In genomic region chr15:92664178-92664900, GRCh38 we compare ENCODE assay signal across 26 cellular contexts. TPM values are rescaled to one million over a fixed set of nuclear protein-coding genes. Genes with fewer than 3 reads are reported as not detected.
DNase-seq lines count a peak whose midpoint lies in the region; ATAC-seq and TF ChIP-seq lines count a peak whose summit lies in the region.
"Had no signal": no experiment of that assay in that cellular context is flagged by ENCODE, and none has a peak within 500 bp of the region (broad histone marks: within the 10 kb centered on the region; RNA-seq: fewer than 3 reads in every experiment).

No MANE protein-coding gene starts in this region.

- no peak for ATAC-seq in activated CD8-positive, alpha-beta memory T cell treated with anti-CD3 and anti-CD28 coated beads, Interleukin-2, amount 10 ng/mL, durations not matched to agents 7 days and 5 days
- ATAC-seq in HG02885 (IDR thresholded peaks at IDR 0.05; ENCODE audit: poor library complexity, unreplicated experiment): no peak
- no peak for ATAC-seq in GM18519 (IDR thresholded peaks at IDR 0.05; ENCODE audit: low FRiP score, unreplicated experiment)
- ATAC-seq: activated CD4-positive, CD25-positive, alpha-beta regulatory T cell treated with anti-CD3 and anti-CD28 coated beads, Interleukin-2, amount 50 U/mL, for 24 hours; stimulated activated memory B cell treated with anti-CD40 and anti-IgM and Interleukin-4, amounts not matched to agents 10 μg/mL and 1 μg/mL and 100 μg/mL, for 72 hours had no signal

- H2BK120ac ChIP-seq in mesenchymal stem cell (ENCODE audit: low read depth, low read length): peak overlapping the region; percentile 19

- H4K91ac ChIP-seq in mesenchymal stem cell (ENCODE audit: low read length): peak overlapping the region; percentile 68

- H3K79me1 ChIP-seq in mesenchymal stem cell (replicated peaks; ENCODE audit: low read length, poor library complexity, severe bottlenecking): no peaks in the 10 kb centered on the region

- no peak overlapping the region for H3K4me3 ChIP-seq in WERI-Rb-1 (ENCODE audit: low read depth, low read length)
- H3K4me3 ChIP-seq in mesenchymal stem cell (ENCODE audit: insufficient read depth in 1 of 2, low read depth in 1 of 2, low read length in 2 of 2): peak overlapping the region in 1 of 2 experiments; percentile 40
- H3K4me3 ChIP-seq in stomach smooth muscle (ENCODE audit: low read length in 2 of 2): peak overlapping the region in 1 of 2 donors; percentile 60

- 83% methylated on average over 12 of the region's 12 CpGs for WGBS in mesenchymal stem cell

- H3K36me3 ChIP-seq in WERI-Rb-1: no peaks in the 10 kb centered on the region
- no peaks in the 10 kb centered on the region for H3K36me3 ChIP-seq in mesenchymal stem cell (ENCODE audit: control insufficient read depth in 1 of 2, insufficient read depth in 2 of 2, low read depth in 1 of 2, low read length in 2 of 2)
- H3K36me3 ChIP-seq in stomach smooth muscle (ENCODE audit: control insufficient read depth in 2 of 2, insufficient read depth in 2 of 2, low read length in 2 of 2): no peaks in the 10 kb centered on the region
- H3K36me3 ChIP-seq: BE2C, neutrophil had no signal

- H3K27ac ChIP-seq in WERI-Rb-1: peak overlapping the region; percentile 69
- H3K27ac ChIP-seq in mesenchymal stem cell (ENCODE audit: low read length, poor library complexity, severe bottlenecking): no peak overlapping the region
- H3K27ac ChIP-seq in stomach smooth muscle (ENCODE audit: low read length): peak overlapping the region; percentile 62
- H3K27ac ChIP-seq: neutrophil had no signal

- TF ChIP-seq CTCF in WERI-Rb-1 (IDR thresholded peaks at IDR 0.05; ENCODE audit: low read depth, low read length): no peak

- H3K27me3 Mint-ChIP-seq in activated CD8-positive, alpha-beta memory T cell treated with anti-CD3 and anti-CD28 coated beads, Interleukin-2, amount 10 ng/mL, durations not matched to agents 7 days and 5 days: peaks cover 14% of the 10 kb centered on the region

- H3K36me3 Mint-ChIP-seq in activated CD8-positive, alpha-beta memory T cell treated with anti-CD3 and anti-CD28 coated beads, Interleukin-2, amount 10 ng/mL, durations not matched to agents 7 days and 5 days: no peaks in the 10 kb centered on the region
- H3K36me3 Mint-ChIP-seq: activated naive CD8-positive, alpha-beta T cell treated with anti-CD3 and anti-CD28 coated beads, Interleukin-2, amount 10 ng/mL, durations not matched to agents 7 days and 5 days; stimulated activated memory B cell treated with anti-CD40 and anti-IgM and Interleukin-4, amounts not matched to agents 10 μg/mL and 1 μg/mL and 100 μg/mL, for 72 hours; type B pancreatic cell had no signal

- H3K27ac Mint-ChIP-seq in activated CD8-positive, alpha-beta memory T cell treated with anti-CD3 and anti-CD28 coated beads, Interleukin-2, amount 10 ng/mL, durations not matched to agents 7 days and 5 days: no peak overlapping the region
- H3K27ac Mint-ChIP-seq: activated naive CD8-positive, alpha-beta T cell treated with anti-CD3 and anti-CD28 coated beads, Interleukin-2, amount 10 ng/mL, durations not matched to agents 7 days and 5 days; activated T-helper 1 cell treated with anti-CD3 and anti-CD28 coated beads, Interleukin-12 subunit alpha, Interleukin-12 subunit beta, Interleukin-2, Interleukin-4 antibody, amounts not matched to agents 30 ng/mL and 10 ng/mL and 1 ng/mL, durations not matched to agents 14 hours and 24 hours and 36 hours; HFFc6; stimulated activated memory B cell treated with anti-CD40 and anti-IgM and Interleukin-4, amounts not matched to agents 10 μg/mL and 1 μg/mL and 100 μg/mL, for 72 hours; type B pancreatic cell had no signal

- H2BK15ac ChIP-seq in mesenchymal stem cell (ENCODE audit: low read depth, poor library complexity, severe bottlenecking): no peak overlapping the region

- H3K4me1 Mint-ChIP-seq in activated CD8-positive, alpha-beta memory T cell treated with anti-CD3 and anti-CD28 coated beads, Interleukin-2, amount 10 ng/mL, durations not matched to agents 7 days and 5 days: no peaks in the 10 kb centered on the region
- H3K4me1 Mint-ChIP-seq: activated naive CD8-positive, alpha-beta T cell treated with anti-CD3 and anti-CD28 coated beads, Interleukin-2, amount 10 ng/mL, durations not matched to agents 7 days and 5 days had no signal

- H3K9me3 ChIP-seq in WERI-Rb-1 (ENCODE audit: severe bottlenecking) (no peaks in the 10 kb centered on the region), mesenchymal stem cell (ENCODE audit: control insufficient read depth, low read length) (no peaks in the 10 kb centered on the region), stomach smooth muscle (ENCODE audit: control insufficient read depth in 2 of 2, low read length in 2 of 2) (no peaks in the 10 kb centered on the region)
- H3K9me3 ChIP-seq: BE2C, neutrophil, SK-N-SH had no signal

- no peak overlapping the region for H2BK5ac ChIP-seq in mesenchymal stem cell (ENCODE audit: low read depth, low read length, poor library complexity, severe bottlenecking)

- CTCF ChIA-PET in activated CD8-positive, alpha-beta memory T cell treated with anti-CD3 and anti-CD28 coated beads, Interleukin-2, amount 10 ng/mL, durations not matched to agents 7 days and 5 days (lab: Charles Lee): no interaction called here

- H2BK12ac ChIP-seq in mesenchymal stem cell (ENCODE audit: low read length in 2 of 2): peak overlapping the region; percentile 61 to 77

- peak overlapping the region; percentile 33 to 34 for H3K18ac ChIP-seq in mesenchymal stem cell (ENCODE audit: low read depth in 1 of 2, low read length in 2 of 2)

- no peak overlapping the region for H2AFZ ChIP-seq in mesenchymal stem cell (ENCODE audit: low read depth, low read length)

- H3K27me3 ChIP-seq in WERI-Rb-1 (ENCODE audit: insufficient read depth, low read depth, severe bottlenecking) (no peaks in the 10 kb centered on the region), mesenchymal stem cell (ENCODE audit: control insufficient read depth in 1 of 2, insufficient read depth in 1 of 2, low read length in 2 of 2) (peaks cover 8 to 26% of the 10 kb centered on the region in 2 experiments), stomach smooth muscle (ENCODE audit: control insufficient read depth in 1 of 2, insufficient read depth in 2 of 2, low read length in 2 of 2) (no peaks in the 10 kb centered on the region)
- H3K27me3 ChIP-seq: BE2C had no signal

- no peak overlapping the region for H3K4me2 ChIP-seq in mesenchymal stem cell (ENCODE audit: low read length, poor library complexity, severe bottlenecking)
- H3K4me2 ChIP-seq: SK-N-SH had no signal

- H3K4me1 ChIP-seq in mesenchymal stem cell (ENCODE audit: control insufficient read depth, insufficient read depth, low read depth, low read length) (peaks cover 7% of the 10 kb centered on the region), stomach smooth muscle (ENCODE audit: control insufficient read depth, insufficient read depth, low read length) (peaks cover 38% of the 10 kb centered on the region)
- H3K4me1 ChIP-seq: BE2C had no signal

- peak overlapping the region; percentile 59 for H3K9ac ChIP-seq in mesenchymal stem cell (ENCODE audit: low read length)
- peak overlapping the region in 1 of 2 donors; percentile 36 for H3K9ac ChIP-seq in stomach smooth muscle (ENCODE audit: low read length in 2 of 2)
- H3K9ac ChIP-seq: SK-N-SH had no signal

- H3K4ac ChIP-seq in mesenchymal stem cell (ENCODE audit: low read depth in 1 of 2, low read length in 2 of 2): peak overlapping the region in 1 of 2 experiments; percentile 4

- peak overlapping the region; percentile 41 for H4K8ac ChIP-seq in mesenchymal stem cell (ENCODE audit: low read length)

- H3K14ac ChIP-seq in mesenchymal stem cell (ENCODE audit: low read length in 2 of 2): peak overlapping the region; percentile 57 to 70

- H2AK5ac ChIP-seq in mesenchymal stem cell (ENCODE audit: low read length, severe bottlenecking): no peak overlapping the region

- H3K4me3 Mint-ChIP-seq in activated CD8-positive, alpha-beta memory T cell treated with anti-CD3 and anti-CD28 coated beads, Interleukin-2, amount 10 ng/mL, durations not matched to agents 7 days and 5 days: no peak overlapping the region
- H3K4me3 Mint-ChIP-seq: activated naive CD8-positive, alpha-beta T cell treated with anti-CD3 and anti-CD28 coated beads, Interleukin-2, amount 10 ng/mL, durations not matched to agents 7 days and 5 days; activated T-helper 1 cell treated with anti-CD3 and anti-CD28 coated beads, Interleukin-12 subunit alpha, Interleukin-12 subunit beta, Interleukin-2, Interleukin-4 antibody, amounts not matched to agents 30 ng/mL and 10 ng/mL and 1 ng/mL, durations not matched to agents 14 hours and 24 hours and 36 hours; stimulated activated memory B cell treated with anti-CD40 and anti-IgM and Interleukin-4, amounts not matched to agents 10 μg/mL and 1 μg/mL and 100 μg/mL, for 72 hours; type B pancreatic cell had no signal

- no peak overlapping the region for H3K23ac ChIP-seq in mesenchymal stem cell (ENCODE audit: low read length in 2 of 2)

- peak; percentile 7 for DNase-seq in activated CD8-positive, alpha-beta memory T cell treated with anti-CD3 and anti-CD28 coated beads for 24 hours
- DNase-seq in activated CD8-positive, alpha-beta memory T cell treated with anti-CD3 and anti-CD28 coated beads, Interleukin-2, amount 10 ng/mL, durations not matched to agents 7 days and 5 days: no peak
- DNase-seq in WERI-Rb-1: no peak
- DNase-seq in mesenchymal stem cell: no peak
- DNase-seq in stimulated activated CD4-positive, alpha-beta T cell treated with anti-CD3 and anti-CD28 coated beads, Interleukin-15, amount 100 ng/mL, for 24 hours: no peak
- DNase-seq: 8988T; activated naive CD8-positive, alpha-beta T cell treated with anti-CD3 and anti-CD28 coated beads, Interleukin-2, amount 10 ng/mL, durations not matched to agents 7 days and 5 days; BE2C; cortex of kidney; KBM-7; kidney glomerular epithelial cell; midbrain; MV-4-11; NCI-H187 treated with DMSO at 0.1 percent for 48 hours; NCI-H345; SK-N-SH; T-helper 9 cell had no signal

- H3K9me3 Mint-ChIP-seq in activated CD8-positive, alpha-beta memory T cell treated with anti-CD3 and anti-CD28 coated beads, Interleukin-2, amount 10 ng/mL, durations not matched to agents 7 days and 5 days (ENCODE audit: low read depth): no peaks in the 10 kb centered on the region
- H3K9me3 Mint-ChIP-seq: activated naive CD8-positive, alpha-beta T cell treated with anti-CD3 and anti-CD28 coated beads, Interleukin-2, amount 10 ng/mL, durations not matched to agents 7 days and 5 days; activated T-helper 1 cell treated with anti-CD3 and anti-CD28 coated beads, Interleukin-12 subunit alpha, Interleukin-12 subunit beta, Interleukin-2, Interleukin-4 antibody, amounts not matched to agents 30 ng/mL and 10 ng/mL and 1 ng/mL, durations not matched to agents 14 hours and 24 hours and 36 hours; HFFc6; stimulated activated memory B cell treated with anti-CD40 and anti-IgM and Interleukin-4, amounts not matched to agents 10 μg/mL and 1 μg/mL and 100 μg/mL, for 72 hours; type B pancreatic cell had no signal

RNA-seq across cellular contexts. Expression of gene FAM174B, which starts 8.8 kb away (rescaled TPM):
- total RNA-seq in activated CD8-positive, alpha-beta memory T cell treated with anti-CD3 and anti-CD28 coated beads, Interleukin-2, amount 10 ng/mL, durations not matched to agents 7 days and 5 days: 1 to 10 TPM; 1.8 to 3.3 TPM
- 3.3 TPM for polyA plus RNA-seq in mesenchymal stem cell (2013, experiment 1 of 2)
- 3.7 TPM for polyA plus RNA-seq in mesenchymal stem cell (2013, experiment 2 of 2)
